In genomic region chr22:43861529-43861928, GRCh38 we compare ENCODE assay signal across 10 cellular contexts. TPM values are rescaled to one million over a fixed set of nuclear protein-coding genes. Genes with fewer than 3 reads are reported as not detected.
DNase-seq lines count a peak whose midpoint lies in the region; ATAC-seq and TF ChIP-seq lines count a peak whose summit lies in the region.
"Had no signal": no experiment of that assay in that cellular context is flagged by ENCODE, and none has a peak within 500 bp of the region (broad histone marks: within the 10 kb centered on the region; RNA-seq: fewer than 3 reads in every experiment).

No MANE protein-coding gene starts in this region.

- ATAC-seq in CD4-positive, CD25-positive, alpha-beta regulatory T cell (ENCODE audit: low read depth in 2 of 2): no peak
- ATAC-seq in naive B cell (ENCODE audit: low read depth in 2 of 2) (no peak), GM19455 (IDR thresholded peaks at IDR 0.05; ENCODE audit: unreplicated experiment) (no peak), GM21528 (IDR thresholded peaks at IDR 0.05; ENCODE audit: low FRiP score, unreplicated experiment) (no peak)
- ATAC-seq: left lung had no signal

- H3K9me3 ChIP-seq in CD4-positive, CD25-positive, alpha-beta regulatory T cell (ENCODE audit: control insufficient read depth in 2 of 2, low read length in 2 of 2): peaks cover 0 to 4% of the 10 kb centered on the region in 2 experiments
- H3K9me3 ChIP-seq in HUES48 (ENCODE audit: control insufficient read depth, insufficient read depth, low read length): peaks cover 4% of the 10 kb centered on the region; the same call in 1 of the 2 replicates

- H3K9me3 Mint-ChIP-seq in CD4-positive, CD25-positive, alpha-beta regulatory T cell: peaks cover 0 to 5% (median 1%) of the 10 kb centered on the region in 7 donors
- peaks cover 5 to 13% (median 8%) of the 10 kb centered on the region in 7 donors for H3K9me3 Mint-ChIP-seq in naive B cell

- H3K27ac Mint-ChIP-seq in CD4-positive, CD25-positive, alpha-beta regulatory T cell: no peak overlapping the region
- H3K27ac Mint-ChIP-seq in naive B cell: no peak overlapping the region

- H3K4me1 ChIP-seq in CD4-positive, CD25-positive, alpha-beta regulatory T cell (ENCODE audit: control insufficient read depth, insufficient read depth, low read length, poor library complexity, severe bottlenecking): no peaks in the 10 kb centered on the region
- H3K4me1 ChIP-seq in HUES48 (ENCODE audit: control insufficient read depth, insufficient read depth, low read length): peaks cover 21% of the 10 kb centered on the region

- peaks cover 20% of the 10 kb centered on the region for H3K27me3 ChIP-seq in CD4-positive, CD25-positive, alpha-beta regulatory T cell (ENCODE audit: control insufficient read depth, insufficient read depth, low read length)
- no peaks in the 10 kb centered on the region for H3K27me3 ChIP-seq in HUES48 (ENCODE audit: control insufficient read depth, insufficient read depth, low read length)

- H3K36me3 ChIP-seq in CD4-positive, CD25-positive, alpha-beta regulatory T cell (ENCODE audit: control insufficient read depth, insufficient read depth, low read length): no peaks in the 10 kb centered on the region
- no peaks in the 10 kb centered on the region for H3K36me3 ChIP-seq in HUES48 (ENCODE audit: control insufficient read depth, insufficient read depth, low read length)
- H3K36me3 ChIP-seq: left lung had no signal

- peaks cover 61% of the 10 kb centered on the region for H3K27me3 Mint-ChIP-seq in CD4-positive, CD25-positive, alpha-beta regulatory T cell
- H3K27me3 Mint-ChIP-seq in naive B cell: peaks cover 51 to 88% (median 72%) of the 10 kb centered on the region in 3 donors

- H3K4me3 ChIP-seq in CD4-positive, CD25-positive, alpha-beta regulatory T cell (ENCODE audit: low read depth, low read length): no peak overlapping the region
- peak overlapping the region; percentile 73 for H3K4me3 ChIP-seq in HUES48 (ENCODE audit: low read depth, low read length)
- peak overlapping the region; percentile 54 for H3K4me3 ChIP-seq in coronary artery
- H3K4me3 ChIP-seq: left lung had no signal

- no peak for DNase-seq in CD4-positive, CD25-positive, alpha-beta regulatory T cell
- DNase-seq in coronary artery (ENCODE audit: low spot score): no peak
- DNase-seq in naive B cell: no peak
- DNase-seq in pons (ENCODE audit: low spot score): no peak
- DNase-seq in GOT3 (lab: John Stamatoyannopoulos, UW): no peak

- H3K27ac ChIP-seq in CD4-positive, CD25-positive, alpha-beta regulatory T cell (ENCODE audit: insufficient read depth, low read length, poor library complexity, severe bottlenecking): no peak overlapping the region
- no peak overlapping the region for H3K27ac ChIP-seq in HUES48 (ENCODE audit: low read depth, low read length)
- no peak overlapping the region for H3K27ac ChIP-seq in coronary artery
- H3K27ac ChIP-seq: left lung had no signal

- TF ChIP-seq CTCF in coronary artery (IDR thresholded peaks at IDR 0.05): no peak

- peak overlapping the region in 3 of 4 donors; percentile 26 to 84 (median 39) for H3K4me3 Mint-ChIP-seq in CD4-positive, CD25-positive, alpha-beta regulatory T cell
- peak overlapping the region in 6 of 8 donors; percentile 35 to 64 (median 42) for H3K4me3 Mint-ChIP-seq in naive B cell

- H3K4me1 Mint-ChIP-seq in CD4-positive, CD25-positive, alpha-beta regulatory T cell: peaks cover 0 to 4% (median 0%) of the 10 kb centered on the region in 4 donors
- H3K4me1 Mint-ChIP-seq in naive B cell: peaks cover 4 to 12% (median 5%) of the 10 kb centered on the region in 3 donors

- no peaks in the 10 kb centered on the region for H3K36me3 Mint-ChIP-seq in CD4-positive, CD25-positive, alpha-beta regulatory T cell
- peaks cover 0 to 13% of the 10 kb centered on the region in 2 donors for H3K36me3 Mint-ChIP-seq in naive B cell

- no peak overlapping the region for H3K9ac ChIP-seq in HUES48 (ENCODE audit: low read depth, low read length)

RNA-seq across cellular contexts. Expression of gene SULT4A1, which starts 0.8 kb away (rescaled TPM):
- not detected for total RNA-seq in CD4-positive, CD25-positive, alpha-beta regulatory T cell
- polyA plus RNA-seq in CD4-positive, CD25-positive, alpha-beta regulatory T cell: not detected
- not detected for polyA plus RNA-seq in naive B cell (ENCODE audit: low read depth in 6 of 6)
- total RNA-seq: left lung; T-helper 2 cell treated with Interferon-gamma antibody and Interleukin-4, amounts not matched to agents 100 ng/mL and 5 ng/mL, for 36 hours had no signal

RNA-seq across cellular contexts. Expression of gene PNPLA5, which starts 30.3 kb away (rescaled TPM):
- not detected for total RNA-seq in CD4-positive, CD25-positive, alpha-beta regulatory T cell
- not detected for polyA plus RNA-seq in CD4-positive, CD25-positive, alpha-beta regulatory T cell
- polyA plus RNA-seq in naive B cell (ENCODE audit: low read depth in 6 of 6): not detected
- total RNA-seq: left lung; T-helper 2 cell treated with Interferon-gamma antibody and Interleukin-4, amounts not matched to agents 100 ng/mL and 5 ng/mL, for 36 hours had no signal

RNA-seq across cellular contexts. Expression of gene EFCAB6, which starts 49.4 kb away (rescaled TPM):
- total RNA-seq in CD4-positive, CD25-positive, alpha-beta regulatory T cell: not detected
- under 1 TPM in 3 of 4 donors, not detected in 1; 0.18 to 0.77 (median 0.30) TPM for polyA plus RNA-seq in CD4-positive, CD25-positive, alpha-beta regulatory T cell
- not detected for polyA plus RNA-seq in naive B cell (ENCODE audit: low read depth in 6 of 6)
